Comparison of ENCODE assay signal across 1 cellular context in the genomic region with DNA sequence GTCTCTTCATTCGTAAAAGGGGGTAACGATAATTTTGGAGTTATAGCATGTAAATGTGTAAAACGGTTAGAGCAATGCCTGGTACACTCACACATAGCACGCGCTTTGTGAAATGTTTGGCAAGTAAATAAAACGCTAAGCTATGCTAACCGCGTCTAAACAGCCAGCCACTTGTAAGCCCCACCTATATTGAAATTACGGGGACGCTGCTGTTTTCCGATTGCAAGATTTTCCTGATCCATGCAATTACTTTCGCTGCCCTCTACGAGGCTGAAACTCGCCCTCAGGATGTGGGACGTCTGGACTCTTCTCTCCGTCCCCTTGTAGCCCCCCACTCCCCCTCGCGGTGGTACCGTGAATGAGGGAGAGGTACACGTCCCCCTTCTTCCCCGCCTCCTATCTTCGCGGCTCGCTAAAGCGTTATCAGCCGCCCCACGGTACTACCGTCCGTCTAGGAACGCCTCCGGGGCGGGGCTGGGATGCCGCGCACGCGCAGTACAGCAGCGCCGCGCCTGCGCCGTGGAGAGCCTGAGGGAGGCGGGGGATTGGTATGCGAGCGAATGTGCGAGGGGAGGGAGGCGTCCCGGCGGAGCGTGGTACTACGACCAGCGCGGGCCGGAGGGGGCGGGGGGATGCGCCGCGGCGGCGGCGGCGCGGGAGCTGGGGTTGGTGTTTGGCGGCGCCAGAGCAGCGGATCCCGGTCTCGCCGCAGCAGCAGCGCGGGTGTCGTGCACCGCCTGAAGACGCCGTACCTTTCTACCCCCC.
TF ChIP-seq lines count a peak whose summit lies in the region.

Gene STIM2 (plus strand): TSS at position 685 of the 765 bp plus-strand sequence.

TF ChIP-seq in HepG2, 621 proteins besides CTCF, POLR2A, EP300 and RAD21 (continued from another document and continues in another):
- peak; percentile 45; the same call in 1 of the 2 replicates for TF ChIP-seq HOMEZ (CRISPR knock-in tag; IDR thresholded peaks at IDR 0.05; ENCODE audit: low read depth)
- TF ChIP-seq IKZF5 (CRISPR knock-in tag; IDR thresholded peaks at IDR 0.05): peak; percentile 84; the same call in 1 of the 2 replicates
- no peak for TF ChIP-seq ZSCAN20 (CRISPR knock-in tag; IDR thresholded peaks at IDR 0.05; ENCODE audit: borderline replicate concordance)
- no peak for TF ChIP-seq HNF4G (IDR thresholded peaks at IDR 0.05; ENCODE audit: borderline replicate concordance, low read depth, low read length)
- TF ChIP-seq HNF4G (CRISPR knock-in tag; IDR thresholded peaks at IDR 0.05; ENCODE audit: borderline replicate concordance, low read depth): no peak
- TF ChIP-seq ZNF350 (CRISPR knock-in tag; IDR thresholded peaks at IDR 0.05; ENCODE audit: borderline replicate concordance, low read depth): peak; percentile 92
- TF ChIP-seq, protein P1, sequence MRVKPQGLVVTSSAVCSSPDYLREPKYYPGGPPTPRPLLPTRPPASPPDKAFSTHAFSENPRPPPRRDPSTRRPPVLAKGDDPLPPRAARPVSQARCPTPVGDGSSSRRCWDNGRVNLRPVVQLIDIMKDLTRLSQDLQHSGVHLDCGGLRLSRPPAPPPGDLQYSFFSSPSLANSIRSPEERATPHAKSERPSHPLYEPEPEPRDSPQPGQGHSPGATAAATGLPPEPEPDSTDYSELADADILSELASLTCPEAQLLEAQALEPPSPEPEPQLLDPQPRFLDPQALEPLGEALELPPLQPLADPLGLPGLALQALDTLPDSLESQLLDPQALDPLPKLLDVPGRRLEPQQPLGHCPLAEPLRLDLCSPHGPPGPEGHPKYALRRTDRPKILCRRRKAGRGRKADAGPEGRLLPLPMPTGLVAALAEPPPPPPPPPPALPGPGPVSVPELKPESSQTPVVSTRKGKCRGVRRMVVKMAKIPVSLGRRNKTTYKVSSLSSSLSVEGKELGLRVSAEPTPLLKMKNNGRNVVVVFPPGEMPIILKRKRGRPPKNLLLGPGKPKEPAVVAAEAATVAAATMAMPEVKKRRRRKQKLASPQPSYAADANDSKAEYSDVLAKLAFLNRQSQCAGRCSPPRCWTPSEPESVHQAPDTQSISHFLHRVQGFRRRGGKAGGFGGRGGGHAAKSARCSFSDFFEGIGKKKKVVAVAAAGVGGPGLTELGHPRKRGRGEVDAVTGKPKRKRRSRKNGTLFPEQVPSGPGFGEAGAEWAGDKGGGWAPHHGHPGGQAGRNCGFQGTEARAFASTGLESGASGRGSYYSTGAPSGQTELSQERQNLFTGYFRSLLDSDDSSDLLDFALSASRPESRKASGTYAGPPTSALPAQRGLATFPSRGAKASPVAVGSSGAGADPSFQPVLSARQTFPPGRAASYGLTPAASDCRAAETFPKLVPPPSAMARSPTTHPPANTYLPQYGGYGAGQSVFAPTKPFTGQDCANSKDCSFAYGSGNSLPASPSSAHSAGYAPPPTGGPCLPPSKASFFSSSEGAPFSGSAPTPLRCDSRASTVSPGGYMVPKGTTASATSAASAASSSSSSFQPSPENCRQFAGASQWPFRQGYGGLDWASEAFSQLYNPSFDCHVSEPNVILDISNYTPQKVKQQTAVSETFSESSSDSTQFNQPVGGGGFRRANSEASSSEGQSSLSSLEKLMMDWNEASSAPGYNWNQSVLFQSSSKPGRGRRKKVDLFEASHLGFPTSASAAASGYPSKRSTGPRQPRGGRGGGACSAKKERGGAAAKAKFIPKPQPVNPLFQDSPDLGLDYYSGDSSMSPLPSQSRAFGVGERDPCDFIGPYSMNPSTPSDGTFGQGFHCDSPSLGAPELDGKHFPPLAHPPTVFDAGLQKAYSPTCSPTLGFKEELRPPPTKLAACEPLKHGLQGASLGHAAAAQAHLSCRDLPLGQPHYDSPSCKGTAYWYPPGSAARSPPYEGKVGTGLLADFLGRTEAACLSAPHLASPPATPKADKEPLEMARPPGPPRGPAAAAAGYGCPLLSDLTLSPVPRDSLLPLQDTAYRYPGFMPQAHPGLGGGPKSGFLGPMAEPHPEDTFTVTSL (CRISPR knock-in tag; IDR thresholded peaks at IDR 0.05; ENCODE audit: borderline replicate concordance): peak; percentile 60
- peak; percentile 3; the same call in 1 of the 2 replicates for TF ChIP-seq CEBPG (CRISPR knock-in tag; IDR thresholded peaks at IDR 0.05)
- TF ChIP-seq ZNF737 (CRISPR knock-in tag; IDR thresholded peaks at IDR 0.05; ENCODE audit: borderline replicate concordance): no peak
- no peak for TF ChIP-seq SP140L (CRISPR knock-in tag; IDR thresholded peaks at IDR 0.05; ENCODE audit: borderline replicate concordance)
- TF ChIP-seq TCF7 (IDR thresholded peaks at IDR 0.05; ENCODE audit: low read depth): no peak
- no peak; the same call in 1 of the 2 replicates for TF ChIP-seq GATAD1 (CRISPR knock-in tag; IDR thresholded peaks at IDR 0.05)
- TF ChIP-seq HNRNPK (IDR thresholded peaks at IDR 0.05; ENCODE audit: low read depth, low read length, poor library complexity, severe bottlenecking): no peak
- TF ChIP-seq PPARG (CRISPR knock-in tag; conservative IDR thresholded peaks at IDR 0.05): no peak
- no peak for TF ChIP-seq ZFP62 (CRISPR knock-in tag; IDR thresholded peaks at IDR 0.05)
- TF ChIP-seq PAWR (CRISPR knock-in tag; IDR thresholded peaks at IDR 0.05; ENCODE audit: borderline replicate concordance): no peak
- no peak for TF ChIP-seq CBFB (CRISPR knock-in tag; IDR thresholded peaks at IDR 0.05)
- no peak for TF ChIP-seq ZNF724P (CRISPR knock-in tag; IDR thresholded peaks at IDR 0.05; ENCODE audit: borderline replicate concordance)
- TF ChIP-seq ISL2 (CRISPR knock-in tag; IDR thresholded peaks at IDR 0.05): peak; percentile 36; the same call in 1 of the 2 replicates
- peak; percentile 40; the same call in 1 of the 2 replicates for TF ChIP-seq ZSCAN21 (CRISPR knock-in tag; IDR thresholded peaks at IDR 0.05; ENCODE audit: borderline replicate concordance)
- TF ChIP-seq HMGXB4 (CRISPR knock-in tag; IDR thresholded peaks at IDR 0.05; ENCODE audit: borderline replicate concordance in 1 of 2, low read depth in 1 of 2): peak; percentile 64 to 71; a peak in 3 of 4 replicates
- TF ChIP-seq ZNF589 (CRISPR knock-in tag; conservative IDR thresholded peaks at IDR 0.05): no peak; the same call in 1 of the 2 replicates
- TF ChIP-seq EEA1 (CRISPR knock-in tag; IDR thresholded peaks at IDR 0.05; ENCODE audit: borderline replicate concordance): no peak
- TF ChIP-seq IRF2 (CRISPR knock-in tag; IDR thresholded peaks at IDR 0.05): 0 out of 2 replicates have a peak, but pooled peaks have one; percentile 38
- no peak for TF ChIP-seq NFRKB (IDR thresholded peaks at IDR 0.05)
- TF ChIP-seq, protein P2, sequence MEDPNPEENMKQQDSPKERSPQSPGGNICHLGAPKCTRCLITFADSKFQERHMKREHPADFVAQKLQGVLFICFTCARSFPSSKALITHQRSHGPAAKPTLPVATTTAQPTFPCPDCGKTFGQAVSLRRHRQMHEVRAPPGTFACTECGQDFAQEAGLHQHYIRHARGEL (CRISPR knock-in tag; IDR thresholded peaks at IDR 0.05): no peak
- TF ChIP-seq HOXA9 (CRISPR knock-in tag; IDR thresholded peaks at IDR 0.05; ENCODE audit: borderline replicate concordance): no peak
- 0 out of 2 replicates have a peak, but pooled peaks have one; percentile 59 for TF ChIP-seq ZNF761 (CRISPR knock-in tag; conservative IDR thresholded peaks at IDR 0.05)
- peak; percentile 80; the same call in 1 of the 2 replicates for TF ChIP-seq ZBTB3 (CRISPR knock-in tag; IDR thresholded peaks at IDR 0.05; ENCODE audit: borderline replicate concordance, low read depth)
- no peak; the same call in 1 of the 2 replicates for TF ChIP-seq JUN (CRISPR knock-in tag; IDR thresholded peaks at IDR 0.05)
- TF ChIP-seq, protein P3, sequence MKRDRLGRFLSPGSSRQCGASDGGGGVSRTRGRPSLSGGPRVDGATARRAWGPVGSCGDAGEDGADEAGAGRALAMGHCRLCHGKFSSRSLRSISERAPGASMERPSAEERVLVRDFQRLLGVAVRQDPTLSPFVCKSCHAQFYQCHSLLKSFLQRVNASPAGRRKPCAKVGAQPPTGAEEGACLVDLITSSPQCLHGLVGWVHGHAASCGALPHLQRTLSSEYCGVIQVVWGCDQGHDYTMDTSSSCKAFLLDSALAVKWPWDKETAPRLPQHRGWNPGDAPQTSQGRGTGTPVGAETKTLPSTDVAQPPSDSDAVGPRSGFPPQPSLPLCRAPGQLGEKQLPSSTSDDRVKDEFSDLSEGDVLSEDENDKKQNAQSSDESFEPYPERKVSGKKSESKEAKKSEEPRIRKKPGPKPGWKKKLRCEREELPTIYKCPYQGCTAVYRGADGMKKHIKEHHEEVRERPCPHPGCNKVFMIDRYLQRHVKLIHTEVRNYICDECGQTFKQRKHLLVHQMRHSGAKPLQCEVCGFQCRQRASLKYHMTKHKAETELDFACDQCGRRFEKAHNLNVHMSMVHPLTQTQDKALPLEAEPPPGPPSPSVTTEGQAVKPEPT (CRISPR knock-in tag; IDR thresholded peaks at IDR 0.05; ENCODE audit: low read depth): no peak
- no peak for TF ChIP-seq ZBTB42 (CRISPR knock-in tag; IDR thresholded peaks at IDR 0.05)
- no peak for TF ChIP-seq ZNF782 (CRISPR knock-in tag; IDR thresholded peaks at IDR 0.05; ENCODE audit: borderline replicate concordance)
- TF ChIP-seq ZNF33A (CRISPR knock-in tag; IDR thresholded peaks at IDR 0.05; ENCODE audit: borderline replicate concordance): no peak
- TF ChIP-seq, protein P4, sequence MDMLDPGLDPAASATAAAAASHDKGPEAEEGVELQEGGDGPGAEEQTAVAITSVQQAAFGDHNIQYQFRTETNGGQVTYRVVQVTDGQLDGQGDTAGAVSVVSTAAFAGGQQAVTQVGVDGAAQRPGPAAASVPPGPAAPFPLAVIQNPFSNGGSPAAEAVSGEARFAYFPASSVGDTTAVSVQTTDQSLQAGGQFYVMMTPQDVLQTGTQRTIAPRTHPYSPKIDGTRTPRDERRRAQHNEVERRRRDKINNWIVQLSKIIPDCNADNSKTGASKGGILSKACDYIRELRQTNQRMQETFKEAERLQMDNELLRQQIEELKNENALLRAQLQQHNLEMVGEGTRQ (IDR thresholded peaks at IDR 0.05; ENCODE audit: low read depth, low read length): no peak
- TF ChIP-seq, protein P4 (CRISPR knock-in tag; IDR thresholded peaks at IDR 0.05; ENCODE audit: borderline replicate concordance): no peak
- TF ChIP-seq TEF (CRISPR knock-in tag; IDR thresholded peaks at IDR 0.05): no peak
- no peak for TF ChIP-seq ZMAT5 (CRISPR knock-in tag; IDR thresholded peaks at IDR 0.05; ENCODE audit: borderline replicate concordance, low read depth)
- TF ChIP-seq DPF2 (CRISPR knock-in tag; IDR thresholded peaks at IDR 0.05; ENCODE audit: borderline replicate concordance, low read depth): no peak
- TF ChIP-seq ZFP36L2 (CRISPR knock-in tag; IDR thresholded peaks at IDR 0.05): no peak
